Comparison of ENCODE assay signal across 7 cellular contexts in genomic region chr9:110058304-110058953, GRCh38.
DNase-seq lines count a peak whose midpoint lies in the region; ATAC-seq and TF ChIP-seq lines count a peak whose summit lies in the region.

No MANE protein-coding gene starts in this region.

- no peaks in the 10 kb centered on the region for H3F3A ChIP-seq in smooth muscle cell (ENCODE audit: low read depth)

- H3K27me3 ChIP-seq in smooth muscle cell (ENCODE audit: low read depth) = no peaks in the 10 kb centered on the region

- ATAC-seq in HG03439 (IDR thresholded peaks at IDR 0.05; ENCODE audit: unreplicated experiment) (peak; percentile 66), HG02840 (IDR thresholded peaks at IDR 0.05; ENCODE audit: low FRiP score, unreplicated experiment) (no peak)

- H3K9me3 ChIP-seq in OCI-LY7 (ENCODE audit: low read length) = no peaks in the 10 kb centered on the region
- H3K9me3 ChIP-seq in smooth muscle cell (replicated peaks; ENCODE audit: low read depth) = no peaks in the 10 kb centered on the region

- DNase-seq in OCI-LY7 (ENCODE audit: low spot score) = peak; percentile 70
- peak; percentile 9 to 15 for DNase-seq in activated T-helper 1 cell treated with anti-CD3 and anti-CD28 coated beads, Interleukin-2, amount 50 U/mL, for 16 hours (ENCODE audit: low read depth in 1 of 2, low spot score in 1 of 2)
- peak; percentile 77 for DNase-seq in glomerular visceral epithelial cell (ENCODE audit: extremely low spot score)
- no peak for DNase-seq in smooth muscle cell (lab: John Stamatoyannopoulos, UW; ENCODE audit: unreplicated experiment)

- H3K4me1 ChIP-seq in OCI-LY7 (ENCODE audit: insufficient read depth, low read length, poor library complexity, severe bottlenecking) (peaks cover 44% of the 10 kb centered on the region), smooth muscle cell (ENCODE audit: low read depth) (no peaks in the 10 kb centered on the region)

- POLR2A ChIA-PET in OCI-LY7 (lab: Charles Lee) = interaction anchor here (1.1 to 2.9 kb wide), 6 partner anchors 89 to 155 kb away, joined by 3 to 14 read pairs (median 9); no protein-coding TSS in a partner anchor

- no peak overlapping the region for H3K9ac ChIP-seq in smooth muscle cell (ENCODE audit: low read depth)

- H3K79me2 ChIP-seq in OCI-LY7 (ENCODE audit: insufficient read depth, low read depth, low read length) (peaks cover 99% of the 10 kb centered on the region), smooth muscle cell (ENCODE audit: low read depth) (peaks cover 61% of the 10 kb centered on the region)

- CTCF ChIA-PET in OCI-LY7 (lab: Charles Lee; ENCODE audit: unreplicated experiment) = interaction anchor here (1.0 to 1.5 kb wide), 5 partner anchors 85 to 152 kb away, joined by 3 to 5 read pairs (median 3); no protein-coding TSS in a partner anchor

- H3K4me2 ChIP-seq in OCI-LY7 (ENCODE audit: low read length) = peak overlapping the region; percentile 61
- H3K4me2 ChIP-seq in smooth muscle cell = no peak overlapping the region

- peak overlapping the region; percentile 23 for H3K4me3 ChIP-seq in OCI-LY7 (ENCODE audit: low read depth, low read length, poor library complexity, severe bottlenecking)
- no peak overlapping the region for H3K4me3 ChIP-seq in smooth muscle cell

- H2AFZ ChIP-seq in OCI-LY7 (ENCODE audit: low read length) (no peak overlapping the region), smooth muscle cell (ENCODE audit: low read depth) (no peak overlapping the region)

- BruUV-seq in OCI-LY7 (replicated peaks; lab: Mats Ljungman, UMichigan) = no TSS peak

- H3K27ac ChIP-seq in OCI-LY7 (ENCODE audit: low read depth, low read length, poor library complexity, severe bottlenecking) (peak overlapping the region; percentile 48), smooth muscle cell (ENCODE audit: low read depth) (no peak overlapping the region)

- 43% methylated on average over 5 of the region's 5 CpGs for WGBS in smooth muscle cell (ENCODE audit: low lambda C conversion rate)

- intact Hi-C loops in OCI-LY7 (cut with micrococcal nuclease; ENCODE audit: unreplicated experiment) = loop anchor here (1.0 to 2.0 kb wide), 4 partner anchors 84 to 155 kb away; no protein-coding TSS in a partner anchor

- TF ChIP-seq CTCF in GM12874 (IDR thresholded peaks at IDR 0.05; ENCODE audit: insufficient read depth, low read depth, low read length) (peak; percentile 72), OCI-LY7 (conservative IDR thresholded peaks at IDR 0.05; ENCODE audit: low read length) (peak; percentile 89), smooth muscle cell (IDR thresholded peaks at IDR 0.05; ENCODE audit: borderline replicate concordance, insufficient read depth, poor library complexity, severe bottlenecking) (peak; percentile 47)

- H3K36me3 ChIP-seq in OCI-LY7 (ENCODE audit: insufficient read depth, low read length) (peaks cover 91% of the 10 kb centered on the region), smooth muscle cell (ENCODE audit: low read depth) (no peaks in the 10 kb centered on the region)

- H3K9me2 ChIP-seq in OCI-LY7 (ENCODE audit: insufficient read depth, low read length) = no peaks in the 10 kb centered on the region

- H4K20me1 ChIP-seq in OCI-LY7 (ENCODE audit: insufficient read depth, low read length) (no peaks in the 10 kb centered on the region), smooth muscle cell (ENCODE audit: low read depth) (peaks cover 83% of the 10 kb centered on the region)
